ENCODE assay signal across 9 cellular contexts in genomic region chr5:130272837-130273236, GRCh38.
"Had no signal": no experiment of that assay in that cellular context is flagged by ENCODE, and none has a peak within 500 bp of the region (broad histone marks: within the 10 kb centered on the region; RNA-seq: fewer than 3 reads in every experiment).

No MANE protein-coding gene starts in this region.

- H2AFZ ChIP-seq: GM23248 had no signal

- H3K4me3 ChIP-seq: GM23248, HAP-1, K562 had no signal

- H3K4me3 Mint-ChIP-seq: HFFc6 had no signal

- H3K4me1 ChIP-seq: HAP-1 had no signal

- H3K9ac ChIP-seq: GM23248 had no signal

- H3K27ac ChIP-seq: GM23248 had no signal

- DNase-seq: GM23248, H7, HFFc6, IMR-90, KG1 had no signal

- FAIRE-seq: HTR-8/SVneo, K562 had no signal

- H3K36me3 ChIP-seq: HAP-1 had no signal

- H3K9me3 ChIP-seq: HAP-1 had no signal

- ATAC-seq: HCT116, K562 had no signal

- H3K27ac Mint-ChIP-seq: HFFc6 had no signal
